Comparison of ENCODE assay signal across 21 cellular contexts in the genomic region with DNA sequence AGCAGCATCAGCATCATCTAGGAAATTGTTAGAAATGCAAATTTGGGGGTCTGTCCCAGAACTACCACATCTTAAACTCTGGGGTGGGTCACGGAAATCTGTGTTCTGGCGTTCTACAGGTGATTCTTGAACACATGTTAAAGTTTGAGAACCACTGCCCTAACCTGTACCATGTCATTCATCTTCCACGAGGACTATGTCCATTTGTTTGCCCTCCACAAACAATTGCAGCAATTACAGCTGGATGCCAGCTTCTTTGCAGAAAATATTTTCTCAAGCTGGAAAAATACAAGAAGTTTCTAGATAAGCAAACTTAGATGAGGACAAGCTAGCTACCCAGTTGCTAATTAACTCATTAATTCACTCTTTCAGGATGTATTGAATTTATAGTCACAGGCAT. TPM values are rescaled to one million over a fixed set of nuclear protein-coding genes. Genes with fewer than 3 reads are reported as not detected.
DNase-seq lines count a peak whose midpoint lies in the region; ATAC-seq and TF ChIP-seq lines count a peak whose summit lies in the region.
"Had no signal": no experiment of that assay in that cellular context is flagged by ENCODE, and none has a peak within 500 bp of the region (broad histone marks: within the 10 kb centered on the region; RNA-seq: fewer than 3 reads in every experiment).

No MANE protein-coding gene starts in this region.

- 19 to 20% methylated on average over 3 of the region's 3 CpGs for WGBS in body of pancreas, 2 donors
- 56 to 67% methylated on average over 3 of the region's 3 CpGs for WGBS in upper lobe of left lung, 2 donors

- ATAC-seq in body of pancreas: peak; percentile 24
- peak; percentile 79 for ATAC-seq in left lobe of liver
- no peak for ATAC-seq in upper lobe of left lung (ENCODE audit: low FRiP score in 2 of 2)
- ATAC-seq: A549, GM12878, HCT116 had no signal

- intact Hi-C loops in body of pancreas (cut with DNase I): no loop called here
- intact Hi-C loops in CD14-positive monocyte (cut with micrococcal nuclease): loop anchor here in 1 of 2 donors (10.0 kb wide), 1 partner anchor 50 kb away; no protein-coding TSS in a partner anchor

- H3K4me3 ChIP-seq in body of pancreas (no peak overlapping the region), upper lobe of left lung (no peak overlapping the region), coronary artery (no peak overlapping the region)
- H3K4me3 ChIP-seq: A549, GM12878 had no signal

- H3K27me3 ChIP-seq in body of pancreas (no peaks in the 10 kb centered on the region), upper lobe of left lung (no peaks in the 10 kb centered on the region)

- TF ChIP-seq CTCF in body of pancreas (IDR thresholded peaks at IDR 0.05) (no peak), osteocyte (IDR thresholded peaks at IDR 0.05) (no peak), upper lobe of left lung (IDR thresholded peaks at IDR 0.05) (no peak), coronary artery (IDR thresholded peaks at IDR 0.05) (no peak), CD14-positive monocyte (IDR thresholded peaks at IDR 0.05) (no peak)

- DNase-seq in NCI-H748 (lab: John Stamatoyannopoulos, UW; ENCODE audit: unreplicated experiment): peak; percentile 7
- no peak for DNase-seq in NCI-H748 treated with DMSO at 0.1 percent for 48 hours (lab: John Stamatoyannopoulos, UW)
- DNase-seq in body of pancreas: no peak
- peak; percentile 44 for DNase-seq in left lobe of liver (ENCODE audit: low spot score)
- DNase-seq in osteocyte (ENCODE audit: extremely low spot score, unreplicated experiment): peak; percentile 11
- no peak for DNase-seq in upper lobe of left lung
- DNase-seq in coronary artery (ENCODE audit: low spot score): no peak
- no peak for DNase-seq in CD14-positive monocyte (ENCODE audit: low spot score)
- DNase-seq: AML-193; CD4-positive, alpha-beta memory T cell; DMS153; DND-41; EL; GOT3; H7; HFFc6 had no signal

- H3K36me3 Mint-ChIP-seq in osteocyte (ENCODE audit: unreplicated experiment) (no peaks in the 10 kb centered on the region), CD14-positive monocyte (no peaks in the 10 kb centered on the region)
- H3K36me3 Mint-ChIP-seq: CD4-positive, alpha-beta memory T cell had no signal

- H3K4me1 Mint-ChIP-seq in osteocyte (ENCODE audit: unreplicated experiment): no peaks in the 10 kb centered on the region
- peaks cover 6% of the 10 kb centered on the region for H3K4me1 Mint-ChIP-seq in CD14-positive monocyte
- H3K4me1 Mint-ChIP-seq: CD4-positive, alpha-beta memory T cell had no signal

- TF ChIP-seq POLR2A in body of pancreas (IDR thresholded peaks at IDR 0.05): no peak
- TF ChIP-seq POLR2A in upper lobe of left lung (IDR thresholded peaks at IDR 0.05): no peak

- H3K27ac ChIP-seq in body of pancreas: no peak overlapping the region
- H3K27ac ChIP-seq in upper lobe of left lung: no peak overlapping the region
- H3K27ac ChIP-seq in coronary artery: no peak overlapping the region
- H3K27ac ChIP-seq: 22Rv1, A549, C4-2B had no signal

- H3K9me3 ChIP-seq in body of pancreas (no peaks in the 10 kb centered on the region), upper lobe of left lung (no peaks in the 10 kb centered on the region)
- H3K9me3 ChIP-seq: A549 had no signal

- H3K4me1 ChIP-seq in body of pancreas: peaks cover 14% of the 10 kb centered on the region
- H3K4me1 ChIP-seq in upper lobe of left lung: no peaks in the 10 kb centered on the region
- H3K4me1 ChIP-seq: A549 had no signal

- H3K4me3 Mint-ChIP-seq in osteocyte (ENCODE audit: unreplicated experiment): no peak overlapping the region
- H3K4me3 Mint-ChIP-seq in CD14-positive monocyte: no peak overlapping the region
- H3K4me3 Mint-ChIP-seq: CD4-positive, alpha-beta memory T cell; HFFc6 had no signal

- no peaks in the 10 kb centered on the region for H3K9me3 Mint-ChIP-seq in osteocyte (ENCODE audit: unreplicated experiment)
- H3K9me3 Mint-ChIP-seq in CD14-positive monocyte: peaks cover 0 to 6% (median 2%) of the 10 kb centered on the region in 7 donors

- H3K36me3 ChIP-seq in body of pancreas (replicated peaks in 1 of 2; ENCODE audit: insufficient read depth in 1 of 2, low read depth in 2 of 2) (no peaks in the 10 kb centered on the region), upper lobe of left lung (no peaks in the 10 kb centered on the region)

- H3K27me3 Mint-ChIP-seq in osteocyte (ENCODE audit: unreplicated experiment): peaks cover 35% of the 10 kb centered on the region
- peaks cover 21 to 36% (median 28%) of the 10 kb centered on the region in 3 donors for H3K27me3 Mint-ChIP-seq in CD14-positive monocyte (ENCODE audit: low read depth in 3 of 3)

- H3K27ac Mint-ChIP-seq in osteocyte (ENCODE audit: unreplicated experiment): no peak overlapping the region
- H3K27ac Mint-ChIP-seq in CD14-positive monocyte: no peak overlapping the region
- H3K27ac Mint-ChIP-seq: CD4-positive, alpha-beta memory T cell; HFFc6 had no signal

- no peak for TF ChIP-seq EP300 in upper lobe of left lung (IDR thresholded peaks at IDR 0.05)

RNA-seq across cellular contexts. Expression of a gene that starts 54.1 kb away (rescaled TPM):
- total RNA-seq in body of pancreas (10 to 100 TPM; 21.1 to 22.1 TPM), left lobe of liver (35.3 TPM), osteocyte (27.6 and 31.9 TPM in 2 replicates), upper lobe of left lung (10 to 100 TPM; 34.0 to 81.7 (median 60.5) TPM)
- polyA plus RNA-seq in CD14-positive monocyte: 100 to 1,000 TPM; 113 to 134 TPM
- total RNA-seq: GM12878 had no signal

Comparison
In these comparisons a context has a peak if more than half of its experiments do, and no peak if none do; other contexts are left out.
1. DNase-seq: peak in NCI-H748 (single experiment), left lobe of liver (single experiment) and osteocyte (single experiment); none in NCI-H748 treated with DMSO at 0.1 percent for 48 hours (single experiment), body of pancreas (0 of 4), upper lobe of left lung (0 of 2), coronary artery (single experiment) and CD14-positive monocyte (single experiment).
2. ATAC-seq: peak in body of pancreas (single experiment) and left lobe of liver (single experiment); none in upper lobe of left lung (0 of 2).